8 cellular contexts compared by ENCODE assay signal in genomic region chr6:11224252-11224965, GRCh38. TPM values are rescaled to one million over a fixed set of nuclear protein-coding genes. Genes with fewer than 3 reads are reported as not detected.
DNase-seq lines count a peak whose midpoint lies in the region; ATAC-seq and TF ChIP-seq lines count a peak whose summit lies in the region.

No MANE protein-coding gene starts in this region.

- no peak for TF ChIP-seq POLR2A in thyroid gland (IDR thresholded peaks at IDR 0.05)

- ATAC-seq in GM18868 (IDR thresholded peaks at IDR 0.05; ENCODE audit: unreplicated experiment) (peak; percentile 44), HG03108 (IDR thresholded peaks at IDR 0.05; ENCODE audit: unreplicated experiment) (peak; percentile 83), GM19351 (IDR thresholded peaks at IDR 0.05; ENCODE audit: unreplicated experiment) (no peak)

- no peak overlapping the region for H3K4me3 ChIP-seq in thyroid gland (replicated peaks in 1 of 3)

- H3K9me3 ChIP-seq in thyroid gland = no peaks in the 10 kb centered on the region

- H3K27ac ChIP-seq in thyroid gland = peak overlapping the region in 2 of 3 donors; percentile 63 to 68

- no peak for TF ChIP-seq CTCF in thyroid gland (IDR thresholded peaks at IDR 0.05)

- H3K27me3 ChIP-seq in thyroid gland = no peaks in the 10 kb centered on the region

- WGBS in thyroid gland, 2 donors = 67 to 74% methylated on average over 9 of the region's 9 CpGs

- intact Hi-C loops in thyroid gland (cut with DNase I) = no loop called here

- no peaks in the 10 kb centered on the region for H3K36me3 ChIP-seq in thyroid gland

- DNase-seq in activated T-cell treated with anti-CD3 and anti-CD28 coated beads, Interleukin-2, amount 50 U/mL, for 48 hours = peak; percentile 65 to 69
- DNase-seq in kidney tubule cell (ENCODE audit: low spot score) (peak; percentile 73), thyroid gland (no peak), DMS53 (lab: John Stamatoyannopoulos, UW) (no peak), iPS-NIHi7 (ENCODE audit: extremely low spot score) (no peak)

- H3K4me1 ChIP-seq in thyroid gland = peaks cover 48 to 83% of the 10 kb centered on the region in 2 donors

RNA-seq across cellular contexts. Expression of gene NEDD9, which starts 8.1 kb away (rescaled TPM):
- 10 to 100 TPM; 42.1 to 78.3 (median 61.7) TPM for total RNA-seq in thyroid gland

Comparison
In these comparisons a context has a peak if more than half of its experiments do, and no peak if none do; other contexts are left out.
1. DNase-seq: peak in activated T-cell treated with anti-CD3 and anti-CD28 coated beads, Interleukin-2, amount 50 U/mL, for 48 hours (2 of 2) and kidney tubule cell (single experiment); none in thyroid gland (0 of 2), DMS53 (single experiment) and iPS-NIHi7 (single experiment).